Comparison of ENCODE assay signal across 1 cellular context in the genomic region with DNA sequence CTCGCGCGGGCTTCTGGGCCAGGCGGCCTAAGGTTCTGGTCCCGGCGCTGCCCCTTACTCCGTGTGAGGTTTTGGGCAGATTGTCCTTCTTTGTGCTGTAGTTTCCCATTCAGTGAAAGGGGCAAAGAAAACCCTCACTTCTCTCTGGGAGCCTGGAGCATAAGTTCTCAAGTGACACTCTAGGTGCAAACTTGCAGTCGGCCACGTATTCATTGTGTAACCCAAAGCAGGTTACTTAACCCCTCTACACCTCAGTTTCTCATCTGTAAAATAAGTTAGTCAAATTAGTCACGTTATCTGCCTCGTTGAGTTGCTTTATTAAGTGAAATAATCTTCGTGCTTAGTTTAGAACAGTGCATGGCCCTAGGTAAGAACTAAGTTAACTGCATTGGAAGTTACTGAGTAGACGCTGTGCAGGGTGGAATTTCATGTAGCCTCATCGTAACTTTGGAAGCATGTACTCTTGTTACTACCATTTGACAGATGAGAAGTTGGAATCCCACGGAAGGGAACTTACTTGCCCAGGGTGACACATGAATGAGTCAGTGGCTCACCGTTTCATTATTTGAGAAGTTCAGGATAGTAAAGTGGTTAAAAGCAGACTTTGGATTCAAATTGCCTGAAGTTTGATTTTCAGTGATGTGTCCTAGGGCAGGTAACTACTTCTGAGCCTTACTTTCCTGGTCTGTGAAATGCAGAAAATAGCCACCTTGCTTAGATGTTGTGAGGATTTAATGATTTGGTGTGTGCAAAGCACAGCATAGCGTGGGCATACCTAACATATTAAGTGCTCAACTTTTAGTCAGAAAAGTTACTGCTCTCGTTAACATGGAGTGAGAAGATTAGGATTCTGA.
TF ChIP-seq lines count a peak whose summit lies in the region.

No MANE protein-coding gene starts in this region.

TF ChIP-seq in HepG2, 621 proteins besides CTCF, POLR2A, EP300 and RAD21 (continued from another document and continues in another):
- TF ChIP-seq E2F1 (CRISPR knock-in tag; IDR thresholded peaks at IDR 0.05) (no peak), ZNF281 (CRISPR knock-in tag; IDR thresholded peaks at IDR 0.05; ENCODE audit: borderline replicate concordance) (no peak), ZBTB7B (CRISPR knock-in tag; IDR thresholded peaks at IDR 0.05) (no peak), REL (CRISPR knock-in tag; conservative IDR thresholded peaks at IDR 0.05) (no peak), ZFAT (CRISPR knock-in tag; conservative IDR thresholded peaks at IDR 0.05) (no peak), ZNF672 (CRISPR knock-in tag; IDR thresholded peaks at IDR 0.05) (no peak), SAP130 (CRISPR knock-in tag; IDR thresholded peaks at IDR 0.05; ENCODE audit: low read depth) (peak; percentile 57; the same call in 1 of the 2 replicates), ZNF274 (CRISPR knock-in tag; IDR thresholded peaks at IDR 0.05) (no peak), PHF20 (CRISPR knock-in tag; IDR thresholded peaks at IDR 0.05) (no peak), ZNF354B (CRISPR knock-in tag; IDR thresholded peaks at IDR 0.05) (no peak), ZNF430 (CRISPR knock-in tag; IDR thresholded peaks at IDR 0.05) (0 out of 2 replicates have a peak, but pooled peaks have one; percentile 21), GLI4 (CRISPR knock-in tag; IDR thresholded peaks at IDR 0.05; ENCODE audit: borderline replicate concordance) (peak; percentile 12; the same call in 1 of the 2 replicates), ZFP36L1 (CRISPR knock-in tag; IDR thresholded peaks at IDR 0.05) (peak; percentile 8; the same call in 1 of the 2 replicates), GATA4 (IDR thresholded peaks at IDR 0.05; ENCODE audit: borderline replicate concordance, low read depth) (0 out of 2 replicates have a peak, but pooled peaks have one; percentile 8), ELK4 (CRISPR knock-in tag; IDR thresholded peaks at IDR 0.05; ENCODE audit: borderline replicate concordance) (no peak), ZNF24 (IDR thresholded peaks at IDR 0.05) (no peak), ZNF614 (CRISPR knock-in tag; IDR thresholded peaks at IDR 0.05; ENCODE audit: borderline replicate concordance) (no peak), HOXA5 (CRISPR knock-in tag; IDR thresholded peaks at IDR 0.05) (no peak), SRY (CRISPR knock-in tag; IDR thresholded peaks at IDR 0.05) (no peak; the same call in 1 of the 2 replicates), ESRRA (CRISPR knock-in tag; IDR thresholded peaks at IDR 0.05; ENCODE audit: low read depth) (no peak), ZNF816 (CRISPR knock-in tag; IDR thresholded peaks at IDR 0.05; ENCODE audit: borderline replicate concordance) (no peak), ZNF629 (CRISPR knock-in tag; conservative IDR thresholded peaks at IDR 0.05) (no peak), NBN (conservative IDR thresholded peaks at IDR 0.05) (no peak), ZBTB26 (CRISPR knock-in tag; IDR thresholded peaks at IDR 0.05; ENCODE audit: borderline replicate concordance) (no peak), ZNF546 (CRISPR knock-in tag; conservative IDR thresholded peaks at IDR 0.05) (no peak), NAIF1 (CRISPR knock-in tag; IDR thresholded peaks at IDR 0.05; ENCODE audit: borderline replicate concordance) (0 out of 2 replicates have a peak, but pooled peaks have one; percentile 70), ZBTB3 (CRISPR knock-in tag; IDR thresholded peaks at IDR 0.05; ENCODE audit: borderline replicate concordance, low read depth) (no peak), ZNF570 (CRISPR knock-in tag; IDR thresholded peaks at IDR 0.05; ENCODE audit: borderline replicate concordance) (no peak), FOXJ3 (CRISPR knock-in tag; IDR thresholded peaks at IDR 0.05; ENCODE audit: borderline replicate concordance) (no peak)
- TF ChIP-seq, protein P1, sequence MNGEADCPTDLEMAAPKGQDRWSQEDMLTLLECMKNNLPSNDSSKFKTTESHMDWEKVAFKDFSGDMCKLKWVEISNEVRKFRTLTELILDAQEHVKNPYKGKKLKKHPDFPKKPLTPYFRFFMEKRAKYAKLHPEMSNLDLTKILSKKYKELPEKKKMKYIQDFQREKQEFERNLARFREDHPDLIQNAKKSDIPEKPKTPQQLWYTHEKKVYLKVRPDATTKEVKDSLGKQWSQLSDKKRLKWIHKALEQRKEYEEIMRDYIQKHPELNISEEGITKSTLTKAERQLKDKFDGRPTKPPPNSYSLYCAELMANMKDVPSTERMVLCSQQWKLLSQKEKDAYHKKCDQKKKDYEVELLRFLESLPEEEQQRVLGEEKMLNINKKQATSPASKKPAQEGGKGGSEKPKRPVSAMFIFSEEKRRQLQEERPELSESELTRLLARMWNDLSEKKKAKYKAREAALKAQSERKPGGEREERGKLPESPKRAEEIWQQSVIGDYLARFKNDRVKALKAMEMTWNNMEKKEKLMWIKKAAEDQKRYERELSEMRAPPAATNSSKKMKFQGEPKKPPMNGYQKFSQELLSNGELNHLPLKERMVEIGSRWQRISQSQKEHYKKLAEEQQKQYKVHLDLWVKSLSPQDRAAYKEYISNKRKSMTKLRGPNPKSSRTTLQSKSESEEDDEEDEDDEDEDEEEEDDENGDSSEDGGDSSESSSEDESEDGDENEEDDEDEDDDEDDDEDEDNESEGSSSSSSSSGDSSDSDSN (CRISPR knock-in tag; IDR thresholded peaks at IDR 0.05), result no peak
- TF ChIP-seq, protein P2, sequence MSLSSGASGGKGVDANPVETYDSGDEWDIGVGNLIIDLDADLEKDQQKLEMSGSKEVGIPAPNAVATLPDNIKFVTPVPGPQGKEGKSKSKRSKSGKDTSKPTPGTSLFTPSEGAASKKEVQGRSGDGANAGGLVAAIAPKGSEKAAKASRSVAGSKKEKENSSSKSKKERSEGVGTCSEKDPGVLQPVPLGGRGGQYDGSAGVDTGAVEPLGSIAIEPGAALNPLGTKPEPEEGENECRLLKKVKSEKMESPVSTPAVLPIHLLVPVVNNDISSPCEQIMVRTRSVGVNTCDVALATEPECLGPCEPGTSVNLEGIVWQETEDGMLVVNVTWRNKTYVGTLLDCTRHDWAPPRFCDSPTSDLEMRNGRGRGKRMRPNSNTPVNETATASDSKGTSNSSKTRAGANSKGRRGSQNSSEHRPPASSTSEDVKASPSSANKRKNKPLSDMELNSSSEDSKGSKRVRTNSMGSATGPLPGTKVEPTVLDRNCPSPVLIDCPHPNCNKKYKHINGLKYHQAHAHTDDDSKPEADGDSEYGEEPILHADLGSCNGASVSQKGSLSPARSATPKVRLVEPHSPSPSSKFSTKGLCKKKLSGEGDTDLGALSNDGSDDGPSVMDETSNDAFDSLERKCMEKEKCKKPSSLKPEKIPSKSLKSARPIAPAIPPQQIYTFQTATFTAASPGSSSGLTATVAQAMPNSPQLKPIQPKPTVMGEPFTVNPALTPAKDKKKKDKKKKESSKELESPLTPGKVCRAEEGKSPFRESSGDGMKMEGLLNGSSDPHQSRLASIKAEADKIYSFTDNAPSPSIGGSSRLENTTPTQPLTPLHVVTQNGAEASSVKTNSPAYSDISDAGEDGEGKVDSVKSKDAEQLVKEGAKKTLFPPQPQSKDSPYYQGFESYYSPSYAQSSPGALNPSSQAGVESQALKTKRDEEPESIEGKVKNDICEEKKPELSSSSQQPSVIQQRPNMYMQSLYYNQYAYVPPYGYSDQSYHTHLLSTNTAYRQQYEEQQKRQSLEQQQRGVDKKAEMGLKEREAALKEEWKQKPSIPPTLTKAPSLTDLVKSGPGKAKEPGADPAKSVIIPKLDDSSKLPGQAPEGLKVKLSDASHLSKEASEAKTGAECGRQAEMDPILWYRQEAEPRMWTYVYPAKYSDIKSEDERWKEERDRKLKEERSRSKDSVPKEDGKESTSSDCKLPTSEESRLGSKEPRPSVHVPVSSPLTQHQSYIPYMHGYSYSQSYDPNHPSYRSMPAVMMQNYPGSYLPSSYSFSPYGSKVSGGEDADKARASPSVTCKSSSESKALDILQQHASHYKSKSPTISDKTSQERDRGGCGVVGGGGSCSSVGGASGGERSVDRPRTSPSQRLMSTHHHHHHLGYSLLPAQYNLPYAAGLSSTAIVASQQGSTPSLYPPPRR (CRISPR knock-in tag; IDR thresholded peaks at IDR 0.05; ENCODE audit: borderline replicate concordance), result no peak
- TF ChIP-seq, protein P3, sequence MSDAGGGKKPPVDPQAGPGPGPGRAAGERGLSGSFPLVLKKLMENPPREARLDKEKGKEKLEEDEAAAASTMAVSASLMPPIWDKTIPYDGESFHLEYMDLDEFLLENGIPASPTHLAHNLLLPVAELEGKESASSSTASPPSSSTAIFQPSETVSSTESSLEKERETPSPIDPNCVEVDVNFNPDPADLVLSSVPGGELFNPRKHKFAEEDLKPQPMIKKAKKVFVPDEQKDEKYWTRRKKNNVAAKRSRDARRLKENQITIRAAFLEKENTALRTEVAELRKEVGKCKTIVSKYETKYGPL (CRISPR knock-in tag; IDR thresholded peaks at IDR 0.05), result no peak
- TF ChIP-seq, protein P4, sequence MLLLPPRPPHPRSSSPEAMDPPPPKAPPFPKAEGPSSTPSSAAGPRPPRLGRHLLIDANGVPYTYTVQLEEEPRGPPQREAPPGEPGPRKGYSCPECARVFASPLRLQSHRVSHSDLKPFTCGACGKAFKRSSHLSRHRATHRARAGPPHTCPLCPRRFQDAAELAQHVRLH (CRISPR knock-in tag; IDR thresholded peaks at IDR 0.05; ENCODE audit: borderline replicate concordance, low read depth), result no peak; the same call in 1 of the 2 replicates
- TF ChIP-seq, protein P5, sequence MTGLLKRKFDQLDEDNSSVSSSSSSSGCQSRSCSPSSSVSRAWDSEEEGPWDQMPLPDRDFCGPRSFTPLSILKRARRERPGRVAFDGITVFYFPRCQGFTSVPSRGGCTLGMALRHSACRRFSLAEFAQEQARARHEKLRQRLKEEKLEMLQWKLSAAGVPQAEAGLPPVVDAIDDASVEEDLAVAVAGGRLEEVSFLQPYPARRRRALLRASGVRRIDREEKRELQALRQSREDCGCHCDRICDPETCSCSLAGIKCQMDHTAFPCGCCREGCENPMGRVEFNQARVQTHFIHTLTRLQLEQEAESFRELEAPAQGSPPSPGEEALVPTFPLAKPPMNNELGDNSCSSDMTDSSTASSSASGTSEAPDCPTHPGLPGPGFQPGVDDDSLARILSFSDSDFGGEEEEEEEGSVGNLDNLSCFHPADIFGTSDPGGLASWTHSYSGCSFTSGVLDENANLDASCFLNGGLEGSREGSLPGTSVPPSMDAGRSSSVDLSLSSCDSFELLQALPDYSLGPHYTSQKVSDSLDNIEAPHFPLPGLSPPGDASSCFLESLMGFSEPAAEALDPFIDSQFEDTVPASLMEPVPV (CRISPR knock-in tag; IDR thresholded peaks at IDR 0.05), result peak; percentile 73
